In the genomic region with DNA sequence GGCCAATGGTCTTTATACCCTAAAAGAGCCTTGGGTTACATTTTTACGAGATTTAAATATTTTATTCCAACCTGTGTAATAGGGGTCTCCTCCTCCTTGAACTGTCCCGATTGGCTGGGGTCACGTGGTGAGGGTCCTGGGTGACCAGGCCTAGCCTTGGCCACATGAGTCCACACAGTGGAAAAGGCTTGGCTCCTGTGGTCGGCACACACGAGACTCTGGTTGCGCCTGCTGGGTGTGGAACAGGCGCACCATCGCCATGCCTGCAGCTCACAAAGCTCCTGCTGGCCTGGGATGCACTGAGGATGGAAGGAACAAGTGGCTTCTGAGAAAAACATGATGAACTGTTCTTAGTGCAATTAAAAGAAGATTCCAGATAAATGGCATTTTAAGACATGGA, we compare ENCODE assay signal across 15 cellular contexts.
DNase-seq lines count a peak whose midpoint lies in the region; ATAC-seq lines count a peak whose summit lies in the region.
"Had no signal": no experiment of that assay in that cellular context is flagged by ENCODE, and none has a peak within 500 bp of the region (broad histone marks: within the 10 kb centered on the region; RNA-seq: fewer than 3 reads in every experiment).

No MANE protein-coding gene starts in this region.

- peaks cover 28% of the 10 kb centered on the region for H3K9me3 Mint-ChIP-seq in activated T-cell treated with anti-CD3 and anti-CD28 coated beads, Interleukin-2, amount 50 U/mL, for 24 hours

- H3K36me3 Mint-ChIP-seq in activated T-cell treated with anti-CD3 and anti-CD28 coated beads, Interleukin-2, amount 50 U/mL, for 24 hours (ENCODE audit: low read depth) = peaks cover 88% of the 10 kb centered on the region

- peak; percentile 4 for DNase-seq in activated T-cell treated with anti-CD3 and anti-CD28 coated beads, Interleukin-2, amount 50 U/mL, for 1 hour
- no peak for DNase-seq in activated T-cell treated with anti-CD3 and anti-CD28 coated beads, Interleukin-2, amount 50 U/mL, for 24 hours
- DNase-seq in islet precursor cell (peak; percentile 37), posterior vena cava (ENCODE audit: low spot score) (peak; percentile 62), NCI-H446 treated with DMSO at 0.1 percent for 48 hours (lab: John Stamatoyannopoulos, UW) (no peak), amniotic stem cell (lab: John Stamatoyannopoulos, UW) (no peak)
- DNase-seq: 8988T, HFFc6, NCI-H1436 treated with DMSO at 0.1 percent for 48 hours, NCI-H2107, NCI-H345, PC-3 had no signal

- H3K4me2 ChIP-seq in BLaER1 = no peak overlapping the region
- H3K4me2 ChIP-seq: BLaER1 treated with 17β-estradiol and CSF1 and Interleukin-3, amounts not matched to agents 10 nM and 100 nM had no signal

- H3K27me3 Mint-ChIP-seq in activated T-cell treated with anti-CD3 and anti-CD28 coated beads, Interleukin-2, amount 50 U/mL, for 24 hours = no peaks in the 10 kb centered on the region

- peaks cover 11% of the 10 kb centered on the region; the same call in 1 of the 2 replicates for H4K20me1 ChIP-seq in BLaER1

- no peak for ATAC-seq in esophagus mucosa
- ATAC-seq: PC-3 had no signal

- no peak overlapping the region for H3K9ac ChIP-seq in BLaER1
- H3K9ac ChIP-seq: BLaER1 treated with 17β-estradiol and CSF1 and Interleukin-3, amounts not matched to agents 10 nM and 100 nM had no signal

- H3K4me1 ChIP-seq in BLaER1 = peaks cover 33% of the 10 kb centered on the region

- H3K36me3 ChIP-seq in BLaER1 = peaks cover 91% of the 10 kb centered on the region

- no peak overlapping the region for H3K4me3 Mint-ChIP-seq in activated T-cell treated with anti-CD3 and anti-CD28 coated beads, Interleukin-2, amount 50 U/mL, for 24 hours
- H3K4me3 Mint-ChIP-seq: HFFc6 had no signal

- no peaks in the 10 kb centered on the region for H3K4me1 Mint-ChIP-seq in activated T-cell treated with anti-CD3 and anti-CD28 coated beads, Interleukin-2, amount 50 U/mL, for 24 hours (ENCODE audit: low read depth)

- H3K27ac Mint-ChIP-seq in activated T-cell treated with anti-CD3 and anti-CD28 coated beads, Interleukin-2, amount 50 U/mL, for 24 hours = no peak overlapping the region
- H3K27ac Mint-ChIP-seq: HFFc6 had no signal

- H3K27me3 ChIP-seq in BLaER1 = no peaks in the 10 kb centered on the region
- H3K27me3 ChIP-seq: BLaER1 treated with 17β-estradiol and CSF1 and Interleukin-3, amounts not matched to agents 10 nM and 100 nM had no signal

- intact Hi-C loops in posterior vena cava (cut with DNase I) = no loop called here

- H3K9me3 ChIP-seq in BLaER1 = peaks cover 42% of the 10 kb centered on the region

- H3K4me3 ChIP-seq in BLaER1 = peak overlapping the region; percentile 39

- H3K27ac ChIP-seq in BLaER1 = no peak overlapping the region
- H3K27ac ChIP-seq: BLaER1 treated with 17β-estradiol and CSF1 and Interleukin-3, amounts not matched to agents 10 nM and 100 nM had no signal

Comparison
In these comparisons a context has a peak if more than half of its experiments do, and no peak if none do; other contexts are left out.
1. DNase-seq: peak in activated T-cell treated with anti-CD3 and anti-CD28 coated beads, Interleukin-2, amount 50 U/mL, for 1 hour (single experiment), islet precursor cell (single experiment) and posterior vena cava (single experiment); none in activated T-cell treated with anti-CD3 and anti-CD28 coated beads, Interleukin-2, amount 50 U/mL, for 24 hours (single experiment), NCI-H446 treated with DMSO at 0.1 percent for 48 hours (single experiment) and amniotic stem cell (single experiment).